Comparison of ENCODE assay signal across 5 cellular contexts in the genomic region with DNA sequence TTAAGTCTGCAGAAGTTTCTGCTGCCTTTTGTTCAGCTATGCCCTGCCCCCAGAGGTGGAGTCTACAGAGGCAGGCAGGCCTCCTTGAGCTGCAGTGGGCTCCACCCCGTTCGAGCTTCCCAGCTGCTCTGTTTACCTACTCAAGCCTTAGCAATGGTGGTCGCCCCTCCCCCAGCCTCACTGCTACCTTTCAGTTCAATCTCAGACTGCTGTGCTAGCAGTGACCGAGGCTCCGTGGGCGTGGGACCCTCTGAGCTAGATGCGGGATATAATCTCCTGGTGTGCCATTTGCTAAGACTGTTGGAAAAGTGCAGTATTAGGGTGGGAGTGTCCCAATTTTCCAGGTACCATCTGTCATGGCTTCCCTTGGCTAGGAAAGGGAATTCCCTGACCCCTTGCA. TPM values are rescaled to one million over a fixed set of nuclear protein-coding genes. Genes with fewer than 3 reads are reported as not detected.
A peak's percentile ranks its signal among the peaks of the same experiment; 100 is the strongest.
DNase-seq lines count a peak whose midpoint lies in the region; ATAC-seq and TF ChIP-seq lines count a peak whose summit lies in the region.
"Not testable (repeated sequence)": the region's sequence is repeated elsewhere in the genome, so short reads cannot be mapped to it uniquely, and the experiment has no call there.
"Had no signal": no experiment of that assay in that cellular context is flagged by ENCODE, and none has a peak within 500 bp of the region (broad histone marks: within the 10 kb centered on the region; RNA-seq: fewer than 3 reads in every experiment).

No MANE protein-coding gene starts in this region.

- H3K36me3 Mint-ChIP-seq in chondrocyte (ENCODE audit: low read depth): not testable (repeated sequence)

- DNase-seq in chondrocyte (ENCODE audit: low spot score) (peak; percentile 87), Right ventricle myocardium superior (peak; percentile 41), posterior vena cava (ENCODE audit: low spot score) (peak; percentile 72)

- not testable (repeated sequence) for TF ChIP-seq CTCF in chondrocyte (IDR thresholded peaks at IDR 0.05)

- H3K9me3 Mint-ChIP-seq in chondrocyte (ENCODE audit: low read depth): peaks cover 28% of the 10 kb centered on the region

- not testable (repeated sequence) for H3K4me3 Mint-ChIP-seq in chondrocyte (ENCODE audit: unreplicated experiment)

- H3K27me3 Mint-ChIP-seq in chondrocyte (ENCODE audit: low read depth): peaks cover 29% of the 10 kb centered on the region

- H3K27ac Mint-ChIP-seq in chondrocyte (ENCODE audit: unreplicated experiment): not testable (repeated sequence)

- not testable (repeated sequence) for ATAC-seq in Right ventricle myocardium superior (ENCODE audit: poor library complexity)

- H3K4me1 Mint-ChIP-seq in chondrocyte (ENCODE audit: low read depth): not testable (repeated sequence)

- intact Hi-C loops in Right ventricle myocardium superior (cut with DNase I); posterior vena cava (cut with DNase I): not testable (repeated sequence)

RNA-seq across cellular contexts. Expression of a gene that starts 13.0 kb away (rescaled TPM):
- total RNA-seq in chondrocyte (0.79 to 1.6 TPM (median 1.0 TPM) in 3 replicates), Right ventricle myocardium superior (0.97 TPM), posterior vena cava (10 to 100 TPM in 1 of 2 donors, 1 to 10 TPM in 1; 7.5 to 21.3 TPM)
- total RNA-seq: B cell; CD8-positive, alpha-beta T cell had no signal
